Comparison of ENCODE assay signal across 8 cellular contexts in the genomic region with DNA sequence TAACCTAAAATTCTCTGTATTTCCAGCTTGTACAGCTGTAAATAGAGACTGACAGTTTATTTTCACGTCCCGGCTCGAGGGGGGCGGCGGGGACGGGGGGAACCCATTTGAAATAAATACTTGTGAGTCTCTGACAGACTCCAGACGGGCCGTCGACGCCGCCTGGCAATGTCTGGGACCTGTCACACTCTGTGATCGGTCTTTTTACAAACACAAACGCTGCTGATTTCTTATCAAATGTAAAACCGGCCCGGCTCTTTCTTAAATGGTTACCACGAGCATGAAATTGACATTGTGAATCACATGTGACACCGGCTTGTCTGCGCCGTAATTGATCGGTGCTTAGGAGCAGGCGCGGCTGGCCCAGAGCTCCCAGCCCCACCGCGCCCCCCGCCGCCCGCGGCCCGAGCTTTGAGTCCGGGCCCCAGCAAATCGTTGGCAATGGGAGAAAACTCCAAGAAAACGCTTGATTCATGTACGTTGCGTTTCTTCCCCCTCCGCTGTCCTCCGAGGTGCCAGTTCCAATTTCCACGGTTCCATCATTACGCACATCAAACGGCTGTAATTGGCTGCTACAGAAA. TPM values are rescaled to one million over a fixed set of nuclear protein-coding genes. Genes with fewer than 3 reads are reported as not detected.
DNase-seq lines count a peak whose midpoint lies in the region; ATAC-seq and TF ChIP-seq lines count a peak whose summit lies in the region.

No MANE protein-coding gene starts in this region.

- H3K4me2 ChIP-seq in mesenchymal stem cell (ENCODE audit: low read length, poor library complexity, severe bottlenecking), result peak overlapping the region; percentile 33

- H2AFZ ChIP-seq in mesenchymal stem cell (ENCODE audit: low read depth, low read length), result peak overlapping the region; percentile 76

- WGBS in mesenchymal stem cell, result 4% methylated on average over 32 of the region's 39 CpGs
- WGBS in aorta, 2 donors, result 5 to 6% methylated on average over 39 of the region's 39 CpGs

- ATAC-seq in Right ventricle myocardium inferior, result no peak
- ATAC-seq in left cardiac atrium, result no peak
- no peak for ATAC-seq in aorta (ENCODE audit: low FRiP score)
- no peak for ATAC-seq in GM18858 (IDR thresholded peaks at IDR 0.05; ENCODE audit: unreplicated experiment)

- H2BK5ac ChIP-seq in mesenchymal stem cell (ENCODE audit: low read depth, low read length, poor library complexity, severe bottlenecking), result no peak overlapping the region

- no peak overlapping the region for H4K8ac ChIP-seq in mesenchymal stem cell (ENCODE audit: low read length)

- H2BK120ac ChIP-seq in mesenchymal stem cell (ENCODE audit: low read depth, low read length), result no peak overlapping the region

- H3K14ac ChIP-seq in mesenchymal stem cell (ENCODE audit: low read length in 2 of 2), result no peak overlapping the region

- H3K18ac ChIP-seq in mesenchymal stem cell (ENCODE audit: low read depth in 1 of 2, low read length in 2 of 2), result no peak overlapping the region

- no peak overlapping the region for H3K27ac ChIP-seq in colonic mucosa
- H3K27ac ChIP-seq in mesenchymal stem cell (ENCODE audit: low read length, poor library complexity, severe bottlenecking), result no peak overlapping the region
- H3K27ac ChIP-seq in aorta (ENCODE audit: low read depth in 1 of 2, low read length in 2 of 2), result no peak overlapping the region

- H2AK5ac ChIP-seq in mesenchymal stem cell (ENCODE audit: low read length, severe bottlenecking), result no peak overlapping the region

- intact Hi-C loops in Right ventricle myocardium inferior (cut with DNase I), result no loop called here
- intact Hi-C loops in left cardiac atrium (cut with DNase I), result no loop called here
- intact Hi-C loops in colonic mucosa (cut with DNase I), result no loop called here
- intact Hi-C loops in aorta (cut with DNase I), result no loop called here

- no peaks in the 10 kb centered on the region for H3K4me1 ChIP-seq in colonic mucosa
- peaks cover 9% of the 10 kb centered on the region for H3K4me1 ChIP-seq in mesenchymal stem cell (ENCODE audit: control insufficient read depth, insufficient read depth, low read depth, low read length)
- H3K4me1 ChIP-seq in aorta (ENCODE audit: control insufficient read depth in 1 of 2, insufficient read depth in 2 of 2, low read length in 2 of 2), result no peaks in the 10 kb centered on the region

- no peak overlapping the region for H3K4ac ChIP-seq in mesenchymal stem cell (ENCODE audit: low read depth in 1 of 2, low read length in 2 of 2)

- H3K4me3 ChIP-seq in colonic mucosa, result peak overlapping the region; percentile 24
- H3K4me3 ChIP-seq in mesenchymal stem cell (ENCODE audit: insufficient read depth in 1 of 2, low read depth in 1 of 2, low read length in 2 of 2), result peak overlapping the region in 1 of 2 experiments; percentile 73
- H3K4me3 ChIP-seq in aorta (ENCODE audit: low read length in 2 of 2), result peak overlapping the region; percentile 0 to 33

- no peaks in the 10 kb centered on the region for H3K79me1 ChIP-seq in mesenchymal stem cell (replicated peaks; ENCODE audit: low read length, poor library complexity, severe bottlenecking)

- H2BK12ac ChIP-seq in mesenchymal stem cell (ENCODE audit: low read length in 2 of 2), result no peak overlapping the region

- peaks cover 33% of the 10 kb centered on the region for H3K27me3 ChIP-seq in colonic mucosa
- H3K27me3 ChIP-seq in mesenchymal stem cell (ENCODE audit: control insufficient read depth in 1 of 2, insufficient read depth in 1 of 2, low read length in 2 of 2), result peaks cover 49 to 74% of the 10 kb centered on the region in 2 experiments
- no peaks in the 10 kb centered on the region for H3K27me3 ChIP-seq in aorta (ENCODE audit: control insufficient read depth in 1 of 2, insufficient read depth in 2 of 2, low read length in 1 of 2)

- TF ChIP-seq CTCF in colonic mucosa (IDR thresholded peaks at IDR 0.05), result no peak

- no peak overlapping the region for H2BK15ac ChIP-seq in mesenchymal stem cell (ENCODE audit: low read depth, poor library complexity, severe bottlenecking)

- no peak overlapping the region for H4K91ac ChIP-seq in mesenchymal stem cell (ENCODE audit: low read length)

- H3K9ac ChIP-seq in colonic mucosa (ENCODE audit: low read depth in 2 of 2, low read length in 2 of 2) (peak overlapping the region in 1 of 2 donors; percentile 43), mesenchymal stem cell (ENCODE audit: low read length) (peak overlapping the region; percentile 55)

- H3K36me3 ChIP-seq in colonic mucosa (no peaks in the 10 kb centered on the region), mesenchymal stem cell (ENCODE audit: control insufficient read depth in 1 of 2, insufficient read depth in 2 of 2, low read depth in 1 of 2, low read length in 2 of 2) (no peaks in the 10 kb centered on the region), aorta (ENCODE audit: control insufficient read depth in 1 of 2, insufficient read depth in 2 of 2, low read length in 1 of 2) (no peaks in the 10 kb centered on the region)

- H3K23ac ChIP-seq in mesenchymal stem cell (ENCODE audit: low read length in 2 of 2), result no peak overlapping the region

- no peaks in the 10 kb centered on the region for H3K9me3 ChIP-seq in colonic mucosa
- no peaks in the 10 kb centered on the region for H3K9me3 ChIP-seq in mesenchymal stem cell (ENCODE audit: control insufficient read depth, low read length)
- no peaks in the 10 kb centered on the region for H3K9me3 ChIP-seq in aorta (ENCODE audit: control insufficient read depth, low read length)

- peak; percentile 59 for DNase-seq in Right ventricle myocardium inferior (ENCODE audit: missing footprints)
- no peak for DNase-seq in left cardiac atrium
- DNase-seq in colonic mucosa, result no peak
- peak; percentile 22 for DNase-seq in mesenchymal stem cell
- peak; percentile 47 to 71 for DNase-seq in aorta
- DNase-seq in activated CD8-positive, alpha-beta memory T cell treated with anti-CD3 and anti-CD28 coated beads, Interleukin-2, amount 50 U/mL, for 48 hours, result no peak
- no peak for DNase-seq in cortex of kidney (lab: John Stamatoyannopoulos, UW)

RNA-seq across cellular contexts. Expression of gene UNCX, which starts 57.1 kb away (rescaled TPM):
- not detected for total RNA-seq in Right ventricle myocardium inferior
- not detected for total RNA-seq in left cardiac atrium
- not detected for total RNA-seq in colonic mucosa
- not detected for polyA plus RNA-seq in mesenchymal stem cell (2013, experiment 1 of 2)
- not detected for polyA plus RNA-seq in mesenchymal stem cell (2013, experiment 2 of 2)
- not detected for total RNA-seq in aorta
- polyA plus RNA-seq in aorta, result not detected

Comparison
In these comparisons a context has a peak if more than half of its experiments do, and no peak if none do; other contexts are left out.
1. DNase-seq: peak in Right ventricle myocardium inferior (single experiment), mesenchymal stem cell (single experiment) and aorta (2 of 2); none in left cardiac atrium (single experiment), colonic mucosa (single experiment), activated CD8-positive, alpha-beta memory T cell treated with anti-CD3 and anti-CD28 coated beads, Interleukin-2, amount 50 U/mL, for 48 hours (single experiment) and cortex of kidney (single experiment).